8 cellular contexts compared by ENCODE assay signal in the genomic region with DNA sequence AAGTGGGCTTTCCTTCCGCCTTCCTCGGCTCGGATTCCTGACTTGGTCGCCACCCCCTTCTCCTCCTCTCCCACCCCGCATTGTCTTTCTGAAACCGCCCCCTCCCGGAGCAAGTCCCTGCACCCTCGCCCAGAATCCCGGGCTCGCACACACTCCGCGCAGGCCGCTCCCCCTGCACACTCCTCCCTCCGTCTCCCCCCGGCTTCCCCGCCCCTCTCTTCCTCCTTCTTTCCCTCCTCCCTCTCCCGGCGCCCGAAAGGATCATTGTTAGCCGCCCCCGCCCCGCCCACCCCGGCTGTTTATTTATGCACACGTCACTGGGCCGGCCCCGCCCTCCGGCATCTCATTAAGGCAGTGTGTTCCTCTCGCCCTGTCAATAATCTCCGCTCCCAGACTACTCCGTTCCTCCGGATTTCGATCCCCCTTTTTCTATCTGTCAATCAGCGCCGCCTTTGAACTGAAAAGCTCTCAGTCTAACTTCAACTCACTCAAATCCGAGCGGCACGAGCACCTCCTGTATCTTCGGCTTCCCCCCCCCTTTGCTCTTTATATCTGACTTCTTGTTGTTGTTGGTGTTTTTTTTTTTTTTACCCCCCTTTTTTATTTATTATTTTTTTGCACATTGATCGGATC. TPM values are rescaled to one million over a fixed set of nuclear protein-coding genes. Genes with fewer than 3 reads are reported as not detected.
DNase-seq lines count a peak whose midpoint lies in the region; ATAC-seq lines count a peak whose summit lies in the region.

A gene (plus strand): TSS at position 373 of the 633 bp plus-strand sequence. CDS start 510 bp downstream, outside the sequence.

- H3K36me3 Mint-ChIP-seq in activated CD4-positive, alpha-beta memory T cell treated with anti-CD3 and anti-CD28 coated beads, Interleukin-2, amount 10 ng/mL, durations not matched to agents 7 days and 5 days (ENCODE audit: low read depth), result peaks cover 4% of the 10 kb centered on the region

- H3K27me3 Mint-ChIP-seq in activated CD4-positive, alpha-beta memory T cell treated with anti-CD3 and anti-CD28 coated beads, Interleukin-2, amount 10 ng/mL, durations not matched to agents 7 days and 5 days, result peaks cover 70% of the 10 kb centered on the region

- POLR2A ChIA-PET in activated CD4-positive, alpha-beta memory T cell treated with anti-CD3 and anti-CD28 coated beads, Interleukin-2, amount 10 ng/mL, durations not matched to agents 7 days and 5 days (lab: Charles Lee), result no interaction called here

- CTCF ChIA-PET in activated CD4-positive, alpha-beta memory T cell treated with anti-CD3 and anti-CD28 coated beads, Interleukin-2, amount 10 ng/mL, durations not matched to agents 7 days and 5 days (lab: Charles Lee), result no interaction called here

- H3K27ac Mint-ChIP-seq in activated CD4-positive, alpha-beta memory T cell treated with anti-CD3 and anti-CD28 coated beads, Interleukin-2, amount 10 ng/mL, durations not matched to agents 7 days and 5 days, result no peak within 1 kb of the TSS

- peak; percentile 98 for DNase-seq in ELR (ENCODE audit: low read depth)
- peak; percentile 81 for DNase-seq in HPDE6-E6E7 (ENCODE audit: extremely low spot score)
- DNase-seq in NCI-H748 treated with DMSO at 0.1 percent for 48 hours (lab: John Stamatoyannopoulos, UW), result peak; percentile 82
- peak; percentile 57 for DNase-seq in activated CD4-positive, alpha-beta memory T cell treated with anti-CD3 and anti-CD28 coated beads, Interleukin-2, amount 10 ng/mL, durations not matched to agents 7 days and 5 days
- DNase-seq in ecto neural progenitor cell (ENCODE audit: low spot score), result peak; percentile 98
- peak; percentile 96 for DNase-seq in left lobe of liver (ENCODE audit: low spot score)
- DNase-seq in stimulated activated CD4-positive, alpha-beta T cell treated with anti-CD3 and anti-CD28 coated beads, Interleukin-2, amount 100 ng/mL, for 24 hours, result peak; percentile 53 to 58

- ATAC-seq in left lobe of liver, result peak; percentile 84
- ATAC-seq in GM18519 (IDR thresholded peaks at IDR 0.05; ENCODE audit: low FRiP score, unreplicated experiment), result no peak

- peak within 1 kb of the TSS; percentile 77 for H3K4me3 Mint-ChIP-seq in activated CD4-positive, alpha-beta memory T cell treated with anti-CD3 and anti-CD28 coated beads, Interleukin-2, amount 10 ng/mL, durations not matched to agents 7 days and 5 days

- H3K9me3 Mint-ChIP-seq in activated CD4-positive, alpha-beta memory T cell treated with anti-CD3 and anti-CD28 coated beads, Interleukin-2, amount 10 ng/mL, durations not matched to agents 7 days and 5 days, result no peaks in the 10 kb centered on the region

- H3K4me1 Mint-ChIP-seq in activated CD4-positive, alpha-beta memory T cell treated with anti-CD3 and anti-CD28 coated beads, Interleukin-2, amount 10 ng/mL, durations not matched to agents 7 days and 5 days, result peaks cover 23% of the 10 kb centered on the region

RNA-seq across cellular contexts. Expression of the gene that starts here (rescaled TPM):
- under 1 TPM; 0.60 to 0.76 TPM for total RNA-seq in activated CD4-positive, alpha-beta memory T cell treated with anti-CD3 and anti-CD28 coated beads, Interleukin-2, amount 10 ng/mL, durations not matched to agents 7 days and 5 days
- 18.7 TPM for total RNA-seq in left lobe of liver

Comparison
In these comparisons a context has a peak if more than half of its experiments do, and no peak if none do; other contexts are left out.
1. RNA of the gene that starts here (total RNA-seq): 18.7 TPM in left lobe of liver (single experiment); 0.60 to 0.76 TPM in activated CD4-positive, alpha-beta memory T cell treated with anti-CD3 and anti-CD28 coated beads, Interleukin-2, amount 10 ng/mL, durations not matched to agents 7 days and 5 days; every median in the first group is over 10 times any median in the second.
2. Peak in DNase-seq in activated CD4-positive, alpha-beta memory T cell treated with anti-CD3 and anti-CD28 coated beads, Interleukin-2, amount 10 ng/mL, durations not matched to agents 7 days and 5 days; RNA of the gene not detected or under 1 TPM.
3. Peak in every context shown above with its lines, with median percentiles within 50 percentile points of each other: DNase-seq.